1 cellular context compared by ENCODE assay signal in genomic region chr5:110872963-110873362, GRCh38.
TF ChIP-seq lines count a peak whose summit lies in the region.

No MANE protein-coding gene starts in this region.

TF ChIP-seq in HepG2, 621 proteins besides CTCF, POLR2A, EP300 and RAD21 (continued from another document):
- TF ChIP-seq, protein P1, sequence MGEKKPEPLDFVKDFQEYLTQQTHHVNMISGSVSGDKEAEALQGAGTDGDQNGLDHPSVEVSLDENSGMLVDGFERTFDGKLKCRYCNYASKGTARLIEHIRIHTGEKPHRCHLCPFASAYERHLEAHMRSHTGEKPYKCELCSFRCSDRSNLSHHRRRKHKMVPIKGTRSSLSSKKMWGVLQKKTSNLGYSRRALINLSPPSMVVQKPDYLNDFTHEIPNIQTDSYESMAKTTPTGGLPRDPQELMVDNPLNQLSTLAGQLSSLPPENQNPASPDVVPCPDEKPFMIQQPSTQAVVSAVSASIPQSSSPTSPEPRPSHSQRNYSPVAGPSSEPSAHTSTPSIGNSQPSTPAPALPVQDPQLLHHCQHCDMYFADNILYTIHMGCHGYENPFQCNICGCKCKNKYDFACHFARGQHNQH (CRISPR knock-in tag; IDR thresholded peaks at IDR 0.05) = no peak
